ENCODE assay signal across 20 cellular contexts in genomic region chr20:62147528-62147927, GRCh38.
"Had no signal": no experiment of that assay in that cellular context is flagged by ENCODE, and none has a peak within 500 bp of the region (broad histone marks: within the 10 kb centered on the region; RNA-seq: fewer than 3 reads in every experiment).

No MANE protein-coding gene starts in this region.

- H3K27me3 ChIP-seq: left lung, sigmoid colon, spleen, upper lobe of right lung had no signal

- H3K36me3 ChIP-seq: sigmoid colon, upper lobe of right lung had no signal

- H3K9me3 Mint-ChIP-seq: activated naive CD4-positive, alpha-beta T cell treated with anti-CD3 and anti-CD28 coated beads for 36 hours; natural killer cell had no signal

- ATAC-seq: left lung; natural killer cell; stimulated activated naive CD8-positive, alpha-beta T cell treated with anti-CD3 and anti-CD28 coated beads, Interleukin-15, Interleukin-2, amounts not matched to agents 100 U/mL and 50 U/mL, for 24 hours; upper lobe of right lung had no signal

- H3K36me3 Mint-ChIP-seq: natural killer cell had no signal

- DNase-seq: activated CD4-positive, alpha-beta T cell treated with anti-CD3 and anti-CD28 coated beads, Interleukin-2, amount 50 U/mL, for 4 hours; activated naive CD4-positive, alpha-beta T cell treated with anti-CD3 and anti-CD28 coated beads for 36 hours; activated T-cell treated with anti-CD3 and anti-CD28 coated beads, Interleukin-2, amount 50 U/mL, for 48 hours; amygdala; caudate nucleus; effector CD4-positive, alpha-beta T cell; foreskin melanocyte; hippocampal formation; kidney glomerular epithelial cell; midbrain; natural killer cell; nucleus accumbens; posterior cingulate gyrus; sigmoid colon; spleen; stimulated activated CD4-positive, alpha-beta T cell treated with anti-CD3 and anti-CD28 coated beads, Interleukin-4, amount 100 ng/mL, for 4 hours; stimulated activated naive CD8-positive, alpha-beta T cell treated with anti-CD3 and anti-CD28 coated beads, Interleukin-15, Interleukin-2, amounts not matched to agents 100 U/mL and 50 U/mL, for 24 hours; T-helper 9 cell; upper lobe of right lung had no signal

- H3K4me3 ChIP-seq: left lung, sigmoid colon, spleen, upper lobe of right lung had no signal

- H3K27ac Mint-ChIP-seq: activated naive CD4-positive, alpha-beta T cell treated with anti-CD3 and anti-CD28 coated beads for 36 hours; natural killer cell had no signal

- H3K27ac ChIP-seq: left lung, sigmoid colon, upper lobe of right lung had no signal

- H3K9me3 ChIP-seq: left lung, sigmoid colon, spleen, upper lobe of right lung had no signal
